In the genomic region with DNA sequence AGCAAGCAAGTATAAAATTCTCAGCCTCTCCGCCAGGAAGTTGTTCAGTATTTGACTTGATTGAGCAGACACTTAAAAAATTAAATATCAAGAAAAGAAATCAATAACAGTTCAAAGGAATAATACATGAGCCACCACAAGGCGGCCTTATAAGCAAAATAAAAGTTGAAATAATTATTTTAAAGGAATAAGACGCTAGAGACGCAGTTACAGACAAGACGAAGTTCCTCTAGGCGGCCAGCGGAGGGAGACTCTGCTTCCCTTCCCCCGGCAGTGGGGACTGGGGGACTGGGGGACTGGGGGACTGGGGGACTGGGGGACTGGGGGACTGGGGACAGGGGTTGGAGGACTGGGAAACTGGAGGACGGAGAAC, we compare ENCODE assay signal across 1 cellular context.
TF ChIP-seq lines count a peak whose summit lies in the region.

No MANE protein-coding gene starts in this region.

TF ChIP-seq in H1, 55 proteins besides CTCF, POLR2A, EP300 and RAD21 (continued from another document):
- no peak for TF ChIP-seq SAP30 (IDR thresholded peaks at IDR 0.05; ENCODE audit: insufficient read depth, insufficient replicate concordance, low read length)
